ENCODE assay signal across 8 cellular contexts in genomic region chr12:53379389-53380103, GRCh38. TPM values are rescaled to one million over a fixed set of nuclear protein-coding genes. Genes with fewer than 3 reads are reported as not detected.
DNase-seq lines count a peak whose midpoint lies in the region; ATAC-seq and TF ChIP-seq lines count a peak whose summit lies in the region.

No MANE protein-coding gene starts in this region.

- ATAC-seq in natural killer cell: peak; percentile 73 to 87 (median 76)
- peak; percentile 83 for ATAC-seq in stimulated activated naive CD8-positive, alpha-beta T cell treated with anti-CD3 and anti-CD28 coated beads, Interleukin-15, amount 100 ng/mL, for 72 hours

- TF ChIP-seq CTCF in fibroblast of the aortic adventitia (IDR thresholded peaks at IDR 0.05; ENCODE audit: insufficient read depth, low read length): no peak
- no peak for TF ChIP-seq CTCF in natural killer cell (IDR thresholded peaks at IDR 0.05)

- H3K27me3 Mint-ChIP-seq in natural killer cell (ENCODE audit: low read depth in 2 of 2): no peaks in the 10 kb centered on the region
- H3K27me3 Mint-ChIP-seq in stimulated activated naive CD8-positive, alpha-beta T cell treated with anti-CD3 and anti-CD28 coated beads, Interleukin-15, amount 100 ng/mL, for 72 hours: no peaks in the 10 kb centered on the region

- no peak overlapping the region for H3K4me3 Mint-ChIP-seq in natural killer cell
- H3K4me3 Mint-ChIP-seq in stimulated activated naive CD8-positive, alpha-beta T cell treated with anti-CD3 and anti-CD28 coated beads, Interleukin-15, amount 100 ng/mL, for 72 hours: no peak overlapping the region

- DNase-seq in ELF-1 (ENCODE audit: low read depth, low spot score) (peak; percentile 100), GOT3 (lab: John Stamatoyannopoulos, UW) (peak; percentile 93), LHCN-M2 (ENCODE audit: low read depth) (peak; percentile 100), RKO (ENCODE audit: low spot score) (peak; percentile 100), fibroblast of the aortic adventitia (ENCODE audit: low read depth) (peak; percentile 100), natural killer cell (no peak)
- peak; percentile 76 to 97 for DNase-seq in activated T-helper 1 cell treated with anti-CD3 and anti-CD28 coated beads, Interleukin-2, amount 50 U/mL, for 16 hours (ENCODE audit: low read depth in 1 of 2, low spot score in 1 of 2)
- DNase-seq in stimulated activated naive CD8-positive, alpha-beta T cell treated with anti-CD3 and anti-CD28 coated beads, Interleukin-15, amount 100 ng/mL, for 72 hours: peak; percentile 99

- H3K4me3 ChIP-seq in fibroblast of the aortic adventitia (ENCODE audit: low read depth, low read length): peak overlapping the region; percentile 74

- no peaks in the 10 kb centered on the region for H3K9me3 Mint-ChIP-seq in natural killer cell
- no peaks in the 10 kb centered on the region for H3K9me3 Mint-ChIP-seq in stimulated activated naive CD8-positive, alpha-beta T cell treated with anti-CD3 and anti-CD28 coated beads, Interleukin-15, amount 100 ng/mL, for 72 hours

- H3K27ac Mint-ChIP-seq in natural killer cell: no peak overlapping the region
- H3K27ac Mint-ChIP-seq in stimulated activated naive CD8-positive, alpha-beta T cell treated with anti-CD3 and anti-CD28 coated beads, Interleukin-15, amount 100 ng/mL, for 72 hours: no peak overlapping the region

- intact Hi-C loops in natural killer cell (cut with micrococcal nuclease): loop anchor here (1.0 to 5.0 kb wide), 4 partner anchors 43 to 121 kb away; partner anchors contain the start of genes AMHR2, PRR13 and TARBP2

- no peaks in the 10 kb centered on the region for H3K36me3 Mint-ChIP-seq in natural killer cell

- H3K4me1 Mint-ChIP-seq in natural killer cell: peaks cover 27 to 35% of the 10 kb centered on the region in 2 donors
- peaks cover 40% of the 10 kb centered on the region for H3K4me1 Mint-ChIP-seq in stimulated activated naive CD8-positive, alpha-beta T cell treated with anti-CD3 and anti-CD28 coated beads, Interleukin-15, amount 100 ng/mL, for 72 hours

RNA-seq across cellular contexts. Expression of gene SP1, which starts 0.4 kb away (rescaled TPM):
- total RNA-seq in LHCN-M2 (2014; rRNA removed) (26.5 and 37.1 TPM in 2 replicates), fibroblast of the aortic adventitia (ENCODE audit: low replicate concordance) (28.0 and 63.3 TPM in 2 replicates), natural killer cell (10 to 100 TPM; 84.6 to 96.3 (median 88.5) TPM)
- polyA plus RNA-seq in LHCN-M2 (2012): 12.5 TPM

RNA-seq across cellular contexts. Expression of gene SP7, which starts 43.4 kb away (rescaled TPM):
- total RNA-seq in LHCN-M2 (2014; rRNA removed) (not detected in 2 replicates), fibroblast of the aortic adventitia (ENCODE audit: low replicate concordance) (not detected in 2 replicates), natural killer cell (under 1 TPM in 1 of 3 donors, not detected in 2; 0.07 TPM)
- polyA plus RNA-seq in LHCN-M2 (2012): not detected

RNA-seq across cellular contexts. Expression of gene AMHR2, which starts 44.1 kb away (rescaled TPM):
- total RNA-seq in LHCN-M2 (2014; rRNA removed) (not detected in 2 replicates), fibroblast of the aortic adventitia (ENCODE audit: low replicate concordance) (not detected in 2 replicates), natural killer cell (not detected)
- polyA plus RNA-seq in LHCN-M2 (2012): not detected

RNA-seq across cellular contexts. Expression of gene AAAS, which starts 58.1 kb away (rescaled TPM):
- total RNA-seq in LHCN-M2 (2014; rRNA removed) (64.6 and 71.2 TPM in 2 replicates), fibroblast of the aortic adventitia (ENCODE audit: low replicate concordance) (16.4 and 46.4 TPM in 2 replicates), natural killer cell (10 to 100 TPM; 34.3 to 50.4 (median 45.0) TPM)
- polyA plus RNA-seq in LHCN-M2 (2012): 34.3 TPM
